35 cellular contexts compared by ENCODE assay signal in genomic region chr16:86209202-86209601, GRCh38.
"Had no signal": no experiment of that assay in that cellular context is flagged by ENCODE, and none has a peak within 500 bp of the region (broad histone marks: within the 10 kb centered on the region; RNA-seq: fewer than 3 reads in every experiment).

No MANE protein-coding gene starts in this region.

- H3K36me3 Mint-ChIP-seq: activated CD4-positive, alpha-beta memory T cell treated with anti-CD3 and anti-CD28 coated beads for 36 hours had no signal

- H3K4me3 Mint-ChIP-seq: activated B cell treated with CpG ODN at 0.5 μM for 24 hours; activated CD4-positive, alpha-beta memory T cell treated with anti-CD3 and anti-CD28 coated beads for 36 hours; activated CD4-positive, alpha-beta T cell treated with anti-CD3 and anti-CD28 coated beads, Interleukin-2, amount 10 ng/mL, durations not matched to agents 24 days and 14 days; activated CD8-positive, alpha-beta T cell treated with anti-CD3 and anti-CD28 coated beads for 36 hours; activated naive CD4-positive, alpha-beta T cell treated with anti-CD3 and anti-CD28 coated beads for 36 hours; activated naive CD8-positive, alpha-beta T cell treated with anti-CD3 and anti-CD28 coated beads for 36 hours; activated T-cell treated with anti-CD3 and anti-CD28 coated beads, Interleukin-2, amount 50 U/mL, for 4 hours; activated T-cell treated with anti-CD3 and anti-CD28 coated beads, Interleukin-2, amount 50 U/mL, for 72 hours; activated T-helper 1 cell treated with anti-CD3 and anti-CD28 coated beads, Interleukin-12 subunit alpha, Interleukin-12 subunit beta, Interleukin-2, Interleukin-4 antibody, amounts not matched to agents 30 ng/mL and 10 ng/mL and 1 ng/mL, durations not matched to agents 14 hours and 24 hours and 36 hours; activated T-helper 17 cell treated with anti-CD3 and anti-CD28 coated beads, Interleukin-2, amount 50 U/mL, for 72 hours; T-helper 1 cell treated with Interleukin-12 subunit alpha and Interleukin-12 subunit beta and Interleukin-4 antibody, amounts not matched to agents 30 μg/mL and 1 μg/mL, for 36 hours; T-helper 2 cell treated with Interferon-gamma antibody and Interleukin-4, amounts not matched to agents 5 μg/mL and 100 μg/mL, for 36 hours had no signal

- H3K36me3 ChIP-seq: adrenal gland, brain microvascular endothelial cell, breast epithelium had no signal

- DNase-seq: activated B cell treated with CpG ODN at 0.5 μM for 24 hours; activated CD4-positive, alpha-beta memory T cell treated with anti-CD3 and anti-CD28 coated beads for 36 hours; activated CD4-positive, alpha-beta T cell treated with anti-CD3 and anti-CD28 coated beads for 4 hours; activated CD4-positive, alpha-beta T cell treated with anti-CD3 and anti-CD28 coated beads, Interleukin-2, amount 10 ng/mL, durations not matched to agents 24 days and 14 days; activated CD4-positive, alpha-beta T cell treated with anti-CD3 and anti-CD28 coated beads, Interleukin-2, amount 50 U/mL, for 1 hour; activated CD4-positive, alpha-beta T cell treated with anti-CD3 and anti-CD28 coated beads, Interleukin-2, amount 50 U/mL, for 4 hours; activated CD4-positive, CD25-positive, alpha-beta regulatory T cell treated with anti-CD3 and anti-CD28 coated beads, Interleukin-2, amount 50 U/mL, for 72 hours; activated CD8-positive, alpha-beta memory T cell treated with anti-CD3 and anti-CD28 coated beads, Interleukin-2, amount 50 U/mL, for 4 hours; activated CD8-positive, alpha-beta T cell treated with anti-CD3 and anti-CD28 coated beads for 36 hours; activated effector memory CD4-positive, alpha-beta T cell treated with anti-CD3 and anti-CD28 coated beads, Interleukin-2, amount 50 U/mL, for 16 hours; activated gamma-delta T cell treated with Interleukin-2 at 50 U/mL for 16 hours; activated naive CD4-positive, alpha-beta T cell; activated naive CD4-positive, alpha-beta T cell treated with anti-CD3 and anti-CD28 coated beads for 36 hours; activated naive CD4-positive, alpha-beta T cell treated with anti-CD3 and anti-CD28 coated beads, Interleukin-2, amount 50 U/mL, for 16 hours; activated naive CD8-positive, alpha-beta T cell treated with anti-CD3 and anti-CD28 coated beads for 36 hours; activated T-cell treated with anti-CD3 and anti-CD28 coated beads for 4 hours; activated T-cell treated with anti-CD3 and anti-CD28 coated beads, Interleukin-2, amount 50 U/mL, for 1 hour; activated T-cell treated with anti-CD3 and anti-CD28 coated beads, Interleukin-2, amount 50 U/mL, for 4 hours; activated T-cell treated with anti-CD3 and anti-CD28 coated beads, Interleukin-2, amount 50 U/mL, for 72 hours; adrenal gland; amniotic stem cell; aorta; body of pancreas; brain microvascular endothelial cell; central memory CD4-positive, alpha-beta T cell; T-helper 1 cell; T-helper 2 cell; T-helper 9 cell had no signal

- H3K9me3 ChIP-seq: adrenal gland, body of pancreas, breast epithelium had no signal

- H3K4me1 ChIP-seq: breast epithelium had no signal

- ATAC-seq: activated CD8-positive, alpha-beta T cell treated with anti-CD3 and anti-CD28 coated beads for 36 hours; activated naive CD4-positive, alpha-beta T cell treated with anti-CD3 and anti-CD28 coated beads, Interleukin-2, amount 50 U/mL, for 72 hours; activated T-cell treated with anti-CD3 and anti-CD28 coated beads, Interleukin-2, amount 50 U/mL, for 4 hours; activated T-cell treated with anti-CD3 and anti-CD28 coated beads, Interleukin-2, amount 50 U/mL, for 72 hours; activated T-helper 17 cell treated with anti-CD3 and anti-CD28 coated beads, Interleukin-2, amount 50 U/mL, for 72 hours; body of pancreas had no signal

- H3K27ac Mint-ChIP-seq: activated B cell treated with CpG ODN at 0.5 μM for 24 hours; activated CD4-positive, alpha-beta memory T cell treated with anti-CD3 and anti-CD28 coated beads for 36 hours; activated CD4-positive, alpha-beta T cell treated with anti-CD3 and anti-CD28 coated beads, Interleukin-2, amount 10 ng/mL, durations not matched to agents 24 days and 14 days; activated CD8-positive, alpha-beta T cell treated with anti-CD3 and anti-CD28 coated beads for 36 hours; activated naive CD4-positive, alpha-beta T cell treated with anti-CD3 and anti-CD28 coated beads for 36 hours; activated naive CD4-positive, alpha-beta T cell treated with anti-CD3 and anti-CD28 coated beads, Interleukin-2, amount 50 U/mL, for 72 hours; activated naive CD8-positive, alpha-beta T cell treated with anti-CD3 and anti-CD28 coated beads for 36 hours; activated T-cell treated with anti-CD3 and anti-CD28 coated beads, Interleukin-2, amount 50 U/mL, for 72 hours; activated T-helper 1 cell treated with anti-CD3 and anti-CD28 coated beads, Interleukin-12 subunit alpha, Interleukin-12 subunit beta, Interleukin-2, Interleukin-4 antibody, amounts not matched to agents 30 ng/mL and 10 ng/mL and 1 ng/mL, durations not matched to agents 14 hours and 24 hours and 36 hours; activated T-helper 17 cell treated with anti-CD3 and anti-CD28 coated beads, Interleukin-2, amount 50 U/mL, for 72 hours; T-helper 1 cell treated with Interleukin-12 subunit alpha and Interleukin-12 subunit beta and Interleukin-4 antibody, amounts not matched to agents 30 μg/mL and 1 μg/mL, for 36 hours; T-helper 2 cell treated with Interferon-gamma antibody and Interleukin-4, amounts not matched to agents 5 μg/mL and 100 μg/mL, for 36 hours had no signal

- H3K27me3 ChIP-seq: adrenal gland, body of pancreas, brain microvascular endothelial cell had no signal

- H3K4me3 ChIP-seq: adrenal gland, body of pancreas, breast epithelium had no signal

- H3K27me3 Mint-ChIP-seq: activated CD4-positive, alpha-beta memory T cell treated with anti-CD3 and anti-CD28 coated beads for 36 hours; activated CD4-positive, alpha-beta T cell treated with anti-CD3 and anti-CD28 coated beads, Interleukin-2, amount 10 ng/mL, durations not matched to agents 24 days and 14 days; activated naive CD8-positive, alpha-beta T cell treated with anti-CD3 and anti-CD28 coated beads for 36 hours; activated T-helper 17 cell treated with anti-CD3 and anti-CD28 coated beads, Interleukin-2, amount 50 U/mL, for 72 hours had no signal

- H3K27ac ChIP-seq: adrenal gland, body of pancreas, brain microvascular endothelial cell, breast epithelium, VCaP had no signal

- H3K4me1 Mint-ChIP-seq: activated CD4-positive, alpha-beta T cell treated with anti-CD3 and anti-CD28 coated beads, Interleukin-2, amount 10 ng/mL, durations not matched to agents 24 days and 14 days; activated naive CD8-positive, alpha-beta T cell treated with anti-CD3 and anti-CD28 coated beads for 36 hours had no signal
